ENCODE assay signal across 8 cellular contexts in genomic region chr12:104456950-104457745, GRCh38. TPM values are rescaled to one million over a fixed set of nuclear protein-coding genes. Genes with fewer than 3 reads are reported as not detected.
DNase-seq lines count a peak whose midpoint lies in the region; ATAC-seq, FAIRE-seq and TF ChIP-seq lines count a peak whose summit lies in the region.

No MANE protein-coding gene starts in this region.

- peak overlapping the region; percentile 68; the same call in 1 of the 2 replicates for H3K27ac ChIP-seq in ACC112 (ENCODE audit: low read depth, low read length)
- H3K27ac ChIP-seq in VCaP = peak overlapping the region; percentile 46; the same call in 1 of the 2 replicates
- peak overlapping the region; percentile 43 to 64 for H3K27ac ChIP-seq in kidney (ENCODE audit: low read depth in 2 of 2, low read length in 2 of 2)

- H2AFZ ChIP-seq in ACC112 (ENCODE audit: low read length, unreplicated experiment) = peak overlapping the region; percentile 68

- peak; percentile 31 for DNase-seq in NCI-H2029 treated with DMSO at 0.1 percent for 48 hours (lab: John Stamatoyannopoulos, UW)
- peak; percentile 87 for DNase-seq in cerebellar cortex (ENCODE audit: low spot score)
- peak; percentile 82 for DNase-seq in kidney
- peak; percentile 49 for DNase-seq in smooth muscle cell of the brain vasculature (ENCODE audit: low read depth, low spot score)

- TF ChIP-seq CTCF in VCaP (conservative IDR thresholded peaks at IDR 0.05) = peak; percentile 66
- peak; percentile 35 for TF ChIP-seq CTCF in kidney (IDR thresholded peaks at IDR 0.05; ENCODE audit: borderline replicate concordance, extremely low read depth, insufficient read depth)

- H3K79me2 ChIP-seq in ACC112 (ENCODE audit: control insufficient read depth, insufficient read depth, low read length, unreplicated experiment) = peaks cover 42% of the 10 kb centered on the region

- TF ChIP-seq POLR2A in GM18505 (IDR thresholded peaks at IDR 0.05; ENCODE audit: borderline replicate concordance, extremely low read depth, insufficient read depth, insufficient read length) = peak; percentile 64

- ATAC-seq in GM18505 (IDR thresholded peaks at IDR 0.05; ENCODE audit: unreplicated experiment) (peak; percentile 26), HG02938 (IDR thresholded peaks at IDR 0.05; ENCODE audit: unreplicated experiment) (peak; percentile 25)

- intact Hi-C loops in kidney (cut with DNase I) = no loop called here

- H3K4me3 ChIP-seq in ACC112 (ENCODE audit: low read depth, low read length) (peak overlapping the region; percentile 83), kidney (ENCODE audit: low read length in 2 of 2) (peak overlapping the region; percentile 68 to 71)

- H3K4me1 ChIP-seq in ACC112 (ENCODE audit: control insufficient read depth, insufficient read depth, low read length, unreplicated experiment) (peaks cover 16% of the 10 kb centered on the region), kidney (ENCODE audit: control insufficient read depth in 1 of 2, insufficient read depth in 1 of 2, low read depth in 1 of 2, low read length in 2 of 2) (no peaks in the 10 kb centered on the region)

- H3K9ac ChIP-seq in kidney (ENCODE audit: low read length in 2 of 2) = peak overlapping the region; percentile 18 to 51

- FAIRE-seq in kidney (lab: Jason Lieb, UNC) = no peak

- H3K9me3 ChIP-seq in kidney (ENCODE audit: control insufficient read depth in 1 of 2, low read length in 2 of 2) = no peaks in the 10 kb centered on the region

- no peaks in the 10 kb centered on the region for H3K36me3 ChIP-seq in ACC112 (ENCODE audit: insufficient read depth, low read length)
- no peaks in the 10 kb centered on the region for H3K36me3 ChIP-seq in kidney (ENCODE audit: control insufficient read depth in 1 of 2, insufficient read depth in 2 of 2, low read length in 2 of 2)

- H3K27me3 ChIP-seq in ACC112 (ENCODE audit: insufficient read depth, low read length) = no peaks in the 10 kb centered on the region

RNA-seq across cellular contexts. Expression of gene CHST11, which starts 0.4 kb away (rescaled TPM):
- 23.3 TPM for total RNA-seq in kidney
- polyA plus RNA-seq in kidney (ENCODE audit: insufficient read depth, low read depth, low replicate concordance) = 2.0 TPM

Comparison
In these comparisons a context has a peak if more than half of its experiments do, and no peak if none do; other contexts are left out.
1. Peak in every context shown above with its lines: DNase-seq, ATAC-seq, H3K4me3 ChIP-seq and H3K27ac ChIP-seq.
2. DNase-seq: peak in every context shown above with its lines; median percentile 87 in cerebellar cortex; 82 in kidney; 49 in smooth muscle cell of the brain vasculature; 31 in NCI-H2029 treated with DMSO at 0.1 percent for 48 hours.